2 cellular contexts compared by ENCODE assay signal in genomic region chr14:103910262-103910935, GRCh38.
TF ChIP-seq lines count a peak whose summit lies in the region.

No MANE protein-coding gene starts in this region.

TF ChIP-seq in HEK293, 187 proteins besides CTCF, POLR2A, EP300 and RAD21 (continued from another document):
- TF ChIP-seq, protein P1, sequence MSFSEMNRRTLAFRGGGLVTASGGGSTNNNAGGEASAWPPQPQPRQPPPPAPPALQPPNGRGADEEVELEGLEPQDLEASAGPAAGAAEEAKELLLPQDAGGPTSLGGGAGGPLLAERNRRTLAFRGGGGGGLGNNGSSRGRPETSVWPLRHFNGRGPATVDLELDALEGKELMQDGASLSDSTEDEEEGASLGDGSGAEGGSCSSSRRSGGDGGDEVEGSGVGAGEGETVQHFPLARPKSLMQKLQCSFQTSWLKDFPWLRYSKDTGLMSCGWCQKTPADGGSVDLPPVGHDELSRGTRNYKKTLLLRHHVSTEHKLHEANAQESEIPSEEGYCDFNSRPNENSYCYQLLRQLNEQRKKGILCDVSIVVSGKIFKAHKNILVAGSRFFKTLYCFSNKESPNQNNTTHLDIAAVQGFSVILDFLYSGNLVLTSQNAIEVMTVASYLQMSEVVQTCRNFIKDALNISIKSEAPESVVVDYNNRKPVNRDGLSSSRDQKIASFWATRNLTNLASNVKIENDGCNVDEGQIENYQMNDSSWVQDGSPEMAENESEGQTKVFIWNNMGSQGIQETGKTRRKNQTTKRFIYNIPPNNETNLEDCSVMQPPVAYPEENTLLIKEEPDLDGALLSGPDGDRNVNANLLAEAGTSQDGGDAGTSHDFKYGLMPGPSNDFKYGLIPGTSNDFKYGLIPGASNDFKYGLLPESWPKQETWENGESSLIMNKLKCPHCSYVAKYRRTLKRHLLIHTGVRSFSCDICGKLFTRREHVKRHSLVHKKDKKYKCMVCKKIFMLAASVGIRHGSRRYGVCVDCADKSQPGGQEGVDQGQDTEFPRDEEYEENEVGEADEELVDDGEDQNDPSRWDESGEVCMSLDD (tag by site-specific recombination; IDR thresholded peaks at IDR 0.05): no peak

TF ChIP-seq in HepG2, 621 proteins besides CTCF, POLR2A, EP300 and RAD21 (continued from another document and continues in another):
- TF ChIP-seq, protein P2, sequence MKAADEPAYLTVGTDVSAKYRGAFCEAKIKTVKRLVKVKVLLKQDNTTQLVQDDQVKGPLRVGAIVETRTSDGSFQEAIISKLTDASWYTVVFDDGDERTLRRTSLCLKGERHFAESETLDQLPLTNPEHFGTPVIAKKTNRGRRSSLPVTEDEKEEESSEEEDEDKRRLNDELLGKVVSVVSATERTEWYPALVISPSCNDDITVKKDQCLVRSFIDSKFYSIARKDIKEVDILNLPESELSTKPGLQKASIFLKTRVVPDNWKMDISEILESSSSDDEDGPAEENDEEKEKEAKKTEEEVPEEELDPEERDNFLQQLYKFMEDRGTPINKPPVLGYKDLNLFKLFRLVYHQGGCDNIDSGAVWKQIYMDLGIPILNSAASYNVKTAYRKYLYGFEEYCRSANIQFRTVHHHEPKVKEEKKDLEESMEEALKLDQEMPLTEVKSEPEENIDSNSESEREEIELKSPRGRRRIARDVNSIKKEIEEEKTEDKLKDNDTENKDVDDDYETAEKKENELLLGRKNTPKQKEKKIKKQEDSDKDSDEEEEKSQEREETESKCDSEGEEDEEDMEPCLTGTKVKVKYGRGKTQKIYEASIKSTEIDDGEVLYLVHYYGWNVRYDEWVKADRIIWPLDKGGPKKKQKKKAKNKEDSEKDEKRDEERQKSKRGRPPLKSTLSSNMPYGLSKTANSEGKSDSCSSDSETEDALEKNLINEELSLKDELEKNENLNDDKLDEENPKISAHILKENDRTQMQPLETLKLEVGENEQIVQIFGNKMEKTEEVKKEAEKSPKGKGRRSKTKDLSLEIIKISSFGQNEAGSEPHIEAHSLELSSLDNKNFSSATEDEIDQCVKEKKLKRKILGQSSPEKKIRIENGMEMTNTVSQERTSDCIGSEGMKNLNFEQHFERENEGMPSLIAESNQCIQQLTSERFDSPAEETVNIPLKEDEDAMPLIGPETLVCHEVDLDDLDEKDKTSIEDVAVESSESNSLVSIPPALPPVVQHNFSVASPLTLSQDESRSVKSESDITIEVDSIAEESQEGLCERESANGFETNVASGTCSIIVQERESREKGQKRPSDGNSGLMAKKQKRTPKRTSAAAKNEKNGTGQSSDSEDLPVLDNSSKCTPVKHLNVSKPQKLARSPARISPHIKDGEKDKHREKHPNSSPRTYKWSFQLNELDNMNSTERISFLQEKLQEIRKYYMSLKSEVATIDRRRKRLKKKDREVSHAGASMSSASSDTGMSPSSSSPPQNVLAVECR (CRISPR knock-in tag; IDR thresholded peaks at IDR 0.05; ENCODE audit: borderline replicate concordance): peak; percentile 26; the same call in 1 of the 2 replicates
- TF ChIP-seq, protein P3, sequence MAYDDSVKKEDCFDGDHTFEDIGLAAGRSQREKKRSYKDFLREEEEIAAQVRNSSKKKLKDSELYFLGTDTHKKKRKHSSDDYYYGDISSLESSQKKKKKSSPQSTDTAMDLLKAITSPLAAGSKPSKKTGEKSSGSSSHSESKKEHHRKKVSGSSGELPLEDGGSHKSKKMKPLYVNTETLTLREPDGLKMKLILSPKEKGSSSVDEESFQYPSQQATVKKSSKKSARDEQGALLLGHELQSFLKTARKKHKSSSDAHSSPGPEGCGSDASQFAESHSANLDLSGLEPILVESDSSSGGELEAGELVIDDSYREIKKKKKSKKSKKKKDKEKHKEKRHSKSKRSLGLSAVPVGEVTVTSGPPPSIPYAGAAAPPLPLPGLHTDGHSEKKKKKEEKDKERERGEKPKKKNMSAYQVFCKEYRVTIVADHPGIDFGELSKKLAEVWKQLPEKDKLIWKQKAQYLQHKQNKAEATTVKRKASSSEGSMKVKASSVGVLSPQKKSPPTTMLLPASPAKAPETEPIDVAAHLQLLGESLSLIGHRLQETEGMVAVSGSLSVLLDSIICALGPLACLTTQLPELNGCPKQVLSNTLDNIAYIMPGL (CRISPR knock-in tag; IDR thresholded peaks at IDR 0.05; ENCODE audit: borderline replicate concordance in 1 of 2, low read depth in 1 of 2): peak in 1 of 2 experiments; percentile 55; a peak in 1 of 4 replicates
- TF ChIP-seq NFATC3 (CRISPR knock-in tag; IDR thresholded peaks at IDR 0.05): no peak
- no peak for TF ChIP-seq KLF9 (CRISPR knock-in tag; IDR thresholded peaks at IDR 0.05; ENCODE audit: low read depth)
- TF ChIP-seq ZNF605 (CRISPR knock-in tag; IDR thresholded peaks at IDR 0.05): 0 out of 2 replicates have a peak, but pooled peaks have one; percentile 29
- 0 out of 2 replicates have a peak, but pooled peaks have one; percentile 44 for TF ChIP-seq TGIF2 (CRISPR knock-in tag; IDR thresholded peaks at IDR 0.05)
- TF ChIP-seq ZNF687 (CRISPR knock-in tag; IDR thresholded peaks at IDR 0.05): peak; percentile 60
- peak; percentile 56; the same call in 1 of the 2 replicates for TF ChIP-seq MYC (CRISPR knock-in tag; IDR thresholded peaks at IDR 0.05; ENCODE audit: borderline replicate concordance)
- no peak for TF ChIP-seq ZFP90 (CRISPR knock-in tag; IDR thresholded peaks at IDR 0.05; ENCODE audit: borderline replicate concordance)
- peak; percentile 31; the same call in 1 of the 2 replicates for TF ChIP-seq RXRA (CRISPR knock-in tag; IDR thresholded peaks at IDR 0.05)
- TF ChIP-seq RBM22 (optimal IDR thresholded peaks at IDR 0.05; ENCODE audit: low read length): peak; percentile 34
- TF ChIP-seq NR2F6 (IDR thresholded peaks at IDR 0.05): no peak
- TF ChIP-seq NR2F6 (CRISPR knock-in tag; IDR thresholded peaks at IDR 0.05): 0 out of 2 replicates have a peak, but pooled peaks have one; percentile 40
- TF ChIP-seq, protein P4, sequence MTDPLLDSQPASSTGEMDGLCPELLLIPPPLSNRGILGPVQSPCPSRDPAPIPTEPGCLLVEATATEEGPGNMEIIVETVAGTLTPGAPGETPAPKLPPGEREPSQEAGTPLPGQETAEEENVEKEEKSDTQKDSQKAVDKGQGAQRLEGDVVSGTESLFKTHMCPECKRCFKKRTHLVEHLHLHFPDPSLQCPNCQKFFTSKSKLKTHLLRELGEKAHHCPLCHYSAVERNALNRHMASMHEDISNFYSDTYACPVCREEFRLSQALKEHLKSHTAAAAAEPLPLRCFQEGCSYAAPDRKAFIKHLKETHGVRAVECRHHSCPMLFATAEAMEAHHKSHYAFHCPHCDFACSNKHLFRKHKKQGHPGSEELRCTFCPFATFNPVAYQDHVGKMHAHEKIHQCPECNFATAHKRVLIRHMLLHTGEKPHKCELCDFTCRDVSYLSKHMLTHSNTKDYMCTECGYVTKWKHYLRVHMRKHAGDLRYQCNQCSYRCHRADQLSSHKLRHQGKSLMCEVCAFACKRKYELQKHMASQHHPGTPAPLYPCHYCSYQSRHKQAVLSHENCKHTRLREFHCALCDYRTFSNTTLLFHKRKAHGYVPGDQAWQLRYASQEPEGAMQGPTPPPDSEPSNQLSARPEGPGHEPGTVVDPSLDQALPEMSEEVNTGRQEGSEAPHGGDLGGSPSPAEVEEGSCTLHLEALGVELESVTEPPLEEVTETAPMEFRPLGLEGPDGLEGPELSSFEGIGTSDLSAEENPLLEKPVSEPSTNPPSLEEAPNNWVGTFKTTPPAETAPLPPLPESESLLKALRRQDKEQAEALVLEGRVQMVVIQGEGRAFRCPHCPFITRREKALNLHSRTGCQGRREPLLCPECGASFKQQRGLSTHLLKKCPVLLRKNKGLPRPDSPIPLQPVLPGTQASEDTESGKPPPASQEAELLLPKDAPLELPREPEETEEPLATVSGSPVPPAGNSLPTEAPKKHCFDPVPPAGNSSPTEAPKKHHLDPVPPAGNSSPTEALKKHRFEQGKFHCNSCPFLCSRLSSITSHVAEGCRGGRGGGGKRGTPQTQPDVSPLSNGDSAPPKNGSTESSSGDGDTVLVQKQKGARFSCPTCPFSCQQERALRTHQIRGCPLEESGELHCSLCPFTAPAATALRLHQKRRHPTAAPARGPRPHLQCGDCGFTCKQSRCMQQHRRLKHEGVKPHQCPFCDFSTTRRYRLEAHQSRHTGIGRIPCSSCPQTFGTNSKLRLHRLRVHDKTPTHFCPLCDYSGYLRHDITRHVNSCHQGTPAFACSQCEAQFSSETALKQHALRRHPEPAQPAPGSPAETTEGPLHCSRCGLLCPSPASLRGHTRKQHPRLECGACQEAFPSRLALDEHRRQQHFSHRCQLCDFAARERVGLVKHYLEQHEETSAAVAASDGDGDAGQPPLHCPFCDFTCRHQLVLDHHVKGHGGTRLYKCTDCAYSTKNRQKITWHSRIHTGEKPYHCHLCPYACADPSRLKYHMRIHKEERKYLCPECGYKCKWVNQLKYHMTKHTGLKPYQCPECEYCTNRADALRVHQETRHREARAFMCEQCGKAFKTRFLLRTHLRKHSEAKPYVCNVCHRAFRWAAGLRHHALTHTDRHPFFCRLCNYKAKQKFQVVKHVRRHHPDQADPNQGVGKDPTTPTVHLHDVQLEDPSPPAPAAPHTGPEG (CRISPR knock-in tag; IDR thresholded peaks at IDR 0.05): no peak
- TF ChIP-seq ZNF143 (CRISPR knock-in tag; IDR thresholded peaks at IDR 0.05): peak; percentile 14; the same call in 1 of the 2 replicates
- TF ChIP-seq, protein P5, sequence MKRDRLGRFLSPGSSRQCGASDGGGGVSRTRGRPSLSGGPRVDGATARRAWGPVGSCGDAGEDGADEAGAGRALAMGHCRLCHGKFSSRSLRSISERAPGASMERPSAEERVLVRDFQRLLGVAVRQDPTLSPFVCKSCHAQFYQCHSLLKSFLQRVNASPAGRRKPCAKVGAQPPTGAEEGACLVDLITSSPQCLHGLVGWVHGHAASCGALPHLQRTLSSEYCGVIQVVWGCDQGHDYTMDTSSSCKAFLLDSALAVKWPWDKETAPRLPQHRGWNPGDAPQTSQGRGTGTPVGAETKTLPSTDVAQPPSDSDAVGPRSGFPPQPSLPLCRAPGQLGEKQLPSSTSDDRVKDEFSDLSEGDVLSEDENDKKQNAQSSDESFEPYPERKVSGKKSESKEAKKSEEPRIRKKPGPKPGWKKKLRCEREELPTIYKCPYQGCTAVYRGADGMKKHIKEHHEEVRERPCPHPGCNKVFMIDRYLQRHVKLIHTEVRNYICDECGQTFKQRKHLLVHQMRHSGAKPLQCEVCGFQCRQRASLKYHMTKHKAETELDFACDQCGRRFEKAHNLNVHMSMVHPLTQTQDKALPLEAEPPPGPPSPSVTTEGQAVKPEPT (CRISPR knock-in tag; IDR thresholded peaks at IDR 0.05; ENCODE audit: low read depth): no peak
- TF ChIP-seq, protein P6, sequence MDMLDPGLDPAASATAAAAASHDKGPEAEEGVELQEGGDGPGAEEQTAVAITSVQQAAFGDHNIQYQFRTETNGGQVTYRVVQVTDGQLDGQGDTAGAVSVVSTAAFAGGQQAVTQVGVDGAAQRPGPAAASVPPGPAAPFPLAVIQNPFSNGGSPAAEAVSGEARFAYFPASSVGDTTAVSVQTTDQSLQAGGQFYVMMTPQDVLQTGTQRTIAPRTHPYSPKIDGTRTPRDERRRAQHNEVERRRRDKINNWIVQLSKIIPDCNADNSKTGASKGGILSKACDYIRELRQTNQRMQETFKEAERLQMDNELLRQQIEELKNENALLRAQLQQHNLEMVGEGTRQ (IDR thresholded peaks at IDR 0.05; ENCODE audit: low read depth, low read length): 0 out of 2 replicates have a peak, but pooled peaks have one; percentile 10
- TF ChIP-seq, protein P6 (CRISPR knock-in tag; IDR thresholded peaks at IDR 0.05; ENCODE audit: borderline replicate concordance): no peak
- TF ChIP-seq HIC2 (CRISPR knock-in tag; IDR thresholded peaks at IDR 0.05; ENCODE audit: low read depth): peak; percentile 63; the same call in 1 of the 2 replicates
- 0 out of 2 replicates have a peak, but pooled peaks have one; percentile 12 for TF ChIP-seq GABPB1 (CRISPR knock-in tag; IDR thresholded peaks at IDR 0.05)
- TF ChIP-seq KMT2A (CRISPR knock-in tag; IDR thresholded peaks at IDR 0.05): peak; percentile 56; the same call in 1 of the 2 replicates
